ENCODE assay signal across 24 cellular contexts in genomic region chrY:7977301-7977700, GRCh38.
"Had no signal": no experiment of that assay in that cellular context is flagged by ENCODE, and none has a peak within 500 bp of the region (broad histone marks: within the 10 kb centered on the region; RNA-seq: fewer than 3 reads in every experiment).

No MANE protein-coding gene starts in this region.

- H3K27ac Mint-ChIP-seq: dendritic cell treated with granulocyte-macrophage colony-stimulating factor and Interleukin-4, amounts not matched to agents 40 ng/mL and 50 ng/mL, for 4 days; effector memory CD8-positive, alpha-beta T cell; endodermal cell; mesothelial cell of epicardium; naive B cell had no signal

- H3K4me3 Mint-ChIP-seq: dendritic cell treated with granulocyte-macrophage colony-stimulating factor and Interleukin-4, amounts not matched to agents 40 ng/mL and 50 ng/mL, for 4 days; effector memory CD8-positive, alpha-beta T cell; endodermal cell; mesothelial cell of epicardium; naive B cell had no signal

- H3K27me3 Mint-ChIP-seq: dendritic cell treated with granulocyte-macrophage colony-stimulating factor and Interleukin-4, amounts not matched to agents 40 ng/mL and 50 ng/mL, for 4 days; effector memory CD8-positive, alpha-beta T cell; naive B cell had no signal

- H3K4me1 Mint-ChIP-seq: endodermal cell, mesothelial cell of epicardium, naive B cell had no signal

- ATAC-seq: effector memory CD8-positive, alpha-beta T cell; esophagus mucosa; gastrocnemius medialis; heart right ventricle; left cardiac atrium; left lung; left ventricle myocardium superior; lower lobe of right lung; mucosa of descending colon had no signal

- DNase-seq: colonic mucosa; cortex of kidney; effector CD8-positive, alpha-beta T cell; effector memory CD8-positive, alpha-beta T cell; endodermal cell; erythroblast; esophagus squamous epithelium; foreskin fibroblast; foreskin melanocyte; gastrocnemius medialis; glutamatergic neuron; head of caudate nucleus; heart right ventricle; hippocampal formation; left cardiac atrium; left lung; left ventricle myocardium superior; lower lobe of right lung; mesenchymal stem cell; mucosa of descending colon; naive B cell had no signal

- H3K36me3 Mint-ChIP-seq: mesothelial cell of epicardium, naive B cell had no signal

- H3K9me3 Mint-ChIP-seq: dendritic cell treated with granulocyte-macrophage colony-stimulating factor and Interleukin-4, amounts not matched to agents 40 ng/mL and 50 ng/mL, for 4 days; effector memory CD8-positive, alpha-beta T cell; endodermal cell; mesothelial cell of epicardium; naive B cell had no signal
